In the genomic region with DNA sequence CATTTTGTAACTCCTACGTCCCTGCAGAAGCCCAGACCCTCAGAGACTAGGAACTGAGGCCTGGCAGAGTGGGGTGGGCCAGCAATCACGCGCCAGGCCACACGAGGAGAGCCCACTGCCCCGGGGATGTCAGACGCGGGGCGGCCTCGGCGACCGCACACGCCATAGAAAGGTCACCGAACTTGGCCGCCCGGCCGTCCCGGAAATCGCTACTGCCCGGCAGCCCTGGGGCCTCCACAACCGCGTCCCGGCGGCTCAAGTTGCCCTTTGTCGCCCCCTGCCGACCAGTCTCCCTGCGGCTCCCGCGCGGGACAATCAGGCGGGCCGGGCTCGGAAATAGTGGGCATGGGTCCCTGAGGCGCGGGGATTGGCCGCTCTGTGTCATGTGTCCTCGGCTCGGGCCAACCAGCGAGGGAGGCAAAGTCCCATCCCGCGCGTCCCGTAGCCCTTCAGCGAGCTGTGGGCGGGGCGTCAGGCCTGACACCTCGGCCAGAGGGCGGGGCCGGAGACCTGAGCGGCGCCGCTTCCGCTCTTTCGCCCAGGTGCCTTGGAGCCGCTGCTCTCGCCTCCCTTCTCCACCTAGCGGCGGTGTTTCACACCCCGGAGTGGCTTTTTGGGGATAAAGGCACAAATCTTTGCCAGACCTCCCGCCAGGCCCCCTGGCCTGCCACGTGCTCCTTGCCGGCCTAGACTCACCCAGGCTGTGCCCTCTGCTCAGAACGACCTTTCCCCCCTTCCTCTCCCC, we compare ENCODE assay signal across 1 cellular context.
A peak's percentile ranks its signal among the peaks of the same experiment; 100 is the strongest.
TF ChIP-seq lines count a peak whose summit lies in the region.

No MANE protein-coding gene starts in this region.

TF ChIP-seq in K562, 482 proteins besides CTCF, POLR2A, EP300 and RAD21 (continued from another document and continues in another):
- TF ChIP-seq, protein P1, sequence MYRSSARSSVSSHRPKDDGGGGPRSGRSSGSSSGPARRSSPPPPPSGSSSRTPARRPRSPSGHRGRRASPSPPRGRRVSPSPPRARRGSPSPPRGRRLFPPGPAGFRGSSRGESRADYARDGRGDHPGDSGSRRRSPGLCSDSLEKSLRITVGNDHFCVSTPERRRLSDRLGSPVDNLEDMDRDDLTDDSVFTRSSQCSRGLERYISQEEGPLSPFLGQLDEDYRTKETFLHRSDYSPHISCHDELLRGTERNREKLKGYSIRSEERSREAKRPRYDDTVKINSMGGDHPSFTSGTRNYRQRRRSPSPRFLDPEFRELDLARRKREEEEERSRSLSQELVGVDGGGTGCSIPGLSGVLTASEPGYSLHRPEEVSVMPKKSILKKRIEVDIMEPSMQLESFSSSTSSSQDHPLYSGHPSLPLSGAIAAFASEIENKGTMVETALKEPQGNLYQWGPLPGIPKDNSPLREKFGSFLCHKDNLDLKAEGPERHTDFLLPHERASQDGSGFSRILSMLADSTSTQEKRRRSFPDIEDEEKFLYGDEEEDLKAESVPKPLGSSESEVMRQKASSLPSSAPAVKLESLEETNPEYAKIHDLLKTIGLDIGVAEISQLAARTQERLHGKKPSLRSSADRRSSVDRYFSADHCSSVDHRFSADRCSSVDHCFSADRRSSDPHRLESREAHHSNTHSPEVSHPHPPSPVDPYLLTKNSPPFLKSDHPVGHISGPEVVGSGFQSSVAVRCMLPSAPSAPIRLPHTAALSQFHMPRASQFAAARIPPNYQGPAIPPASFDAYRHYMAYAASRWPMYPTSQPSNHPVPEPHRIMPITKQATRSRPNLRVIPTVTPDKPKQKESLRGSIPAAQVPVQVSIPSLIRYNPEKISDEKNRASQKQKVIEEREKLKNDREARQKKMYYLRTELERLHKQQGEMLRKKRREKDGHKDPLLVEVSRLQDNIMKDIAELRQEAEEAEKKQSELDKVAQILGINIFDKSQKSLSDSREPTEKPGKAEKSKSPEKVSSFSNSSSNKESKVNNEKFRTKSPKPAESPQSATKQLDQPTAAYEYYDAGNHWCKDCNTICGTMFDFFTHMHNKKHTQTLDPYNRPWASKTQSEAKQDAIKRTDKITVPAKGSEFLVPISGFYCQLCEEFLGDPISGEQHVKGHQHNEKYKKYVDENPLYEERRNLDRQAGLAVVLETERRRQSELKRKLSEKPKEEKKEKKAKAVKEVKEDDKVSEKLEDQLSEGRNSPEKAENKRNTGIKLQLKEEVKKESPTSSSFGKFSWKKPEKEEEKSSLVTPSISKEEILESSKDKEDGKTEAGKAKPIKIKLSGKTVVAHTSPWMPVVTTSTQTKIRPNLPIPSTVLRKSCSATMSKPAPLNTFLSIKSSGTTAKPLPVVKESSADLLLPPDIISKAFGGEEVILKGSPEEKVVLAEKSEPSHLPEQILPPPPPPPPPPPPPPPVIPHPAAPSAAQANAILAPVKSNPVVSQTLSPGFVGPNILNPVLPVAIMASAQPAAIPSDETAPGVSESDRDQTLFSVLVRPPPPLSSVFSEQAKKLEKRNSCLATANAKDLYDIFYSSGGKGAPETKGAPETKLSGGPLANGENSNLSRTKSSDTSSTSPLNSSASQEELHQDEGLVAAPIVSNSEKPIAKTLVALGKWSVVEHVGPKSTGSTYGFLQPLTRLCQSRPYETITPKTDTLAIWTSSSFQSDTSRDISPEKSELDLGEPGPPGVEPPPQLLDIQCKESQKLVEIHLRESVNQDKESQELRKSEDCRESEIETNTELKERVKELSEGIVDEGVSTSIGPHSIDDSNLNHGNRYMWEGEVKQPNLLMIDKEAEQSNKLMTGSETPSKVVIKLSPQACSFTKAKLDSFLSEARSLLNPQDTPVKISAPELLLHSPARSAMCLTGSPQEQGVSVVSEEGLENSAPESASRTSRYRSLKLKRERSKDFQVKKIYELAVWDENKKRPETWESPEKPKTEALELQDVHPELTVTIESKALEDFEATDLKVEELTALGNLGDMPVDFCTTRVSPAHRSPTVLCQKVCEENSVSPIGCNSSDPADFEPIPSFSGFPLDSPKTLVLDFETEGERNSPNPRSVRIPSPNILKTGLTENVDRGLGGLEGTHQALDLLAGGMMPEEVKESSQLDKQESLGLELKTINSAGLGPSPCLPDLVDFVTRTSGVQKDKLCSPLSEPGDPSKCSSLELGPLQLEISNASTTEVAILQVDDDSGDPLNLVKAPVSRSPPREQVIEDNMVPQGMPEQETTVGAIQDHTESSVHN (IDR thresholded peaks at IDR 0.05; ENCODE audit: borderline replicate concordance in 1 of 2, low read depth in 1 of 2), result no peak
- no peak for TF ChIP-seq OTX1 (CRISPR knock-in tag; IDR thresholded peaks at IDR 0.05)
- no peak for TF ChIP-seq MAFF (IDR thresholded peaks at IDR 0.05; ENCODE audit: low read length)
- TF ChIP-seq SFPQ (IDR thresholded peaks at IDR 0.05; ENCODE audit: low read depth, low read length), result no peak
- no peak for TF ChIP-seq KLF13 (tag; IDR thresholded peaks at IDR 0.05; ENCODE audit: borderline replicate concordance, low read depth)
- TF ChIP-seq KDM4B (IDR thresholded peaks at IDR 0.05; ENCODE audit: borderline replicate concordance in 2 of 2, low read depth in 1 of 2), result no peak
- TF ChIP-seq THAP7 (CRISPR knock-in tag; IDR thresholded peaks at IDR 0.05), result no peak
- TF ChIP-seq AFF1 (IDR thresholded peaks at IDR 0.05; ENCODE audit: low read depth in 1 of 2, partially characterized antibody in 2 of 2), result no peak
- no peak for TF ChIP-seq ZC3H4 (CRISPR knock-in tag; IDR thresholded peaks at IDR 0.05; ENCODE audit: borderline replicate concordance)
- no peak for TF ChIP-seq NFXL1 (CRISPR knock-in tag; IDR thresholded peaks at IDR 0.05)
- TF ChIP-seq CBX2 (IDR thresholded peaks at IDR 0.05; ENCODE audit: insufficient read depth, low read length, poor library complexity, severe bottlenecking), result no peak
- TF ChIP-seq CC2D1A (IDR thresholded peaks at IDR 0.05), result peak; percentile 63
- TF ChIP-seq MECOM (CRISPR knock-in tag; IDR thresholded peaks at IDR 0.05), result no peak
- TF ChIP-seq SNRNP70 (optimal IDR thresholded peaks at IDR 0.05; ENCODE audit: low read depth, low read length), result no peak
- TF ChIP-seq TAF9B (IDR thresholded peaks at IDR 0.05; ENCODE audit: partially characterized antibody), result no peak
- no peak for TF ChIP-seq CHCHD3 (CRISPR knock-in tag; IDR thresholded peaks at IDR 0.05)
- no peak for TF ChIP-seq TCFL5 (CRISPR knock-in tag; conservative IDR thresholded peaks at IDR 0.05)
- TF ChIP-seq, protein P2, sequence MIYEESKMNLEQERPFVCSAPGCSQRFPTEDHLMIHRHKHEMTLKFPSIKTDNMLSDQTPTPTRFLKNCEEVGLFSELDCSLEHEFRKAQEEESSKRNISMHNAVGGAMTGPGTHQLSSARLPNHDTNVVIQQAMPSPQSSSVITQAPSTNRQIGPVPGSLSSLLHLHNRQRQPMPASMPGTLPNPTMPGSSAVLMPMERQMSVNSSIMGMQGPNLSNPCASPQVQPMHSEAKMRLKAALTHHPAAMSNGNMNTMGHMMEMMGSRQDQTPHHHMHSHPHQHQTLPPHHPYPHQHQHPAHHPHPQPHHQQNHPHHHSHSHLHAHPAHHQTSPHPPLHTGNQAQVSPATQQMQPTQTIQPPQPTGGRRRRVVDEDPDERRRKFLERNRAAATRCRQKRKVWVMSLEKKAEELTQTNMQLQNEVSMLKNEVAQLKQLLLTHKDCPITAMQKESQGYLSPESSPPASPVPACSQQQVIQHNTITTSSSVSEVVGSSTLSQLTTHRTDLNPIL (CRISPR knock-in tag; IDR thresholded peaks at IDR 0.05), result no peak
- TF ChIP-seq BCOR (IDR thresholded peaks at IDR 0.05), result no peak
- no peak for TF ChIP-seq PYGO2 (tag; IDR thresholded peaks at IDR 0.05)
- TF ChIP-seq ZNF277 (CRISPR knock-in tag; IDR thresholded peaks at IDR 0.05; ENCODE audit: borderline replicate concordance), result no peak
- TF ChIP-seq ZHX1 (conservative IDR thresholded peaks at IDR 0.05; ENCODE audit: low read length), result no peak
- TF ChIP-seq HNRNPK (IDR thresholded peaks at IDR 0.05; ENCODE audit: low read depth, low read length, poor library complexity, severe bottlenecking), result no peak
- TF ChIP-seq TRIM28 (IDR thresholded peaks at IDR 0.05), result no peak
- TF ChIP-seq ARID1B (IDR thresholded peaks at IDR 0.05), result 0 out of 2 replicates have a peak, but pooled peaks have one; percentile 13
- TF ChIP-seq E2F1 (CRISPR knock-in tag; IDR thresholded peaks at IDR 0.05), result peak; percentile 94
- no peak for TF ChIP-seq SIN3A (IDR thresholded peaks at IDR 0.05; ENCODE audit: borderline replicate concordance in 2 of 2, control insufficient read depth in 1 of 2, low read depth in 2 of 2, low read length in 2 of 2)
- 0 out of 2 replicates have a peak, but pooled peaks have one; percentile 63 for TF ChIP-seq NR2C2 (CRISPR knock-in tag; IDR thresholded peaks at IDR 0.05)
- TF ChIP-seq NR2C2 (tag; IDR thresholded peaks at IDR 0.05), result peak; percentile 89
- TF ChIP-seq DPF2 (IDR thresholded peaks at IDR 0.05), result peak; percentile 36; the same call in 1 of the 2 replicates
- no peak for TF ChIP-seq ZNF12 (CRISPR knock-in tag; IDR thresholded peaks at IDR 0.05)
- TF ChIP-seq RBM15 (IDR thresholded peaks at IDR 0.05; ENCODE audit: insufficient read depth, low read length), result no peak
